1 cellular context compared by ENCODE assay signal in the genomic region with DNA sequence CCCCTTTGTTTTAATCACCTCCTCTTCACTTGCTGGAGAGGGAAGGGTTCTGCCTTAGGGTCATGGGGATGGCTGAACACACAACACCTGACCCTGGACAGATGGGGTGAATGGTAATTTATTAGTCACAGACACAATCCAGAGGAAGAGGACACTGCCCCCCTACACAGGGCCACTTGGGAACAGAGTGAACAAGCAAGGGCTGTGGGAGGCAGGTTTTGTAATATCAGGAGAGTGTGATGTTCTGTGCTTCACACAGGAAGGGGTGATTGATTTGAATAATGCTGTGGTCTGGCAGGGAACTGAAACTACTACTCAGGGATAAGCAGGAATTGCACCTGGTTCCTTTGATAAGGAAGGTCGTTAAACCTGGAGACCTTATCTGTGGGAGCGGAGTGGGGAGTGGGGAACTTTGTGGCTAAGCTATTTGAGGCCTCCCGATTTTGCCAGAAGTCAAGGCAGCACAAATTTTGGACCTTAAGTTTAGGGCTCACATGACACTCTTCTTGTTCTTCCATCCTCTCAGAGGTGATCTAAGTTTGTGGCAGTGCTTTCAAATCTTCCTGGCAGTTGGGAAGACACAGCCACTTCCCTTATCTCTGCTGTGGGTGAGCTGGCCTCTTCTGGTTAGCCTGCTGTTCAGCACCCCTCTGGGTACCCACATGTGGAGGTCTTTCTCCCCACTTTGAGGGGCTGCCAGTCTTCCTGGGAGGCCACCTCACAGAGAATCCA.
A peak's percentile ranks its signal among the peaks of the same experiment; 100 is the strongest.
TF ChIP-seq lines count a peak whose summit lies in the region.

No MANE protein-coding gene starts in this region.

TF ChIP-seq in K562, 482 proteins besides CTCF, POLR2A, EP300 and RAD21 (continued from another document and continues in another):
- no peak for TF ChIP-seq ZBTB1 (CRISPR knock-in tag; IDR thresholded peaks at IDR 0.05; ENCODE audit: borderline replicate concordance, low read depth)
- peak; percentile 72; the same call in 1 of the 2 replicates for TF ChIP-seq TCFL5 (CRISPR knock-in tag; conservative IDR thresholded peaks at IDR 0.05)
- no peak for TF ChIP-seq PURB (CRISPR knock-in tag; IDR thresholded peaks at IDR 0.05; ENCODE audit: low read depth)
- TF ChIP-seq, protein P1, sequence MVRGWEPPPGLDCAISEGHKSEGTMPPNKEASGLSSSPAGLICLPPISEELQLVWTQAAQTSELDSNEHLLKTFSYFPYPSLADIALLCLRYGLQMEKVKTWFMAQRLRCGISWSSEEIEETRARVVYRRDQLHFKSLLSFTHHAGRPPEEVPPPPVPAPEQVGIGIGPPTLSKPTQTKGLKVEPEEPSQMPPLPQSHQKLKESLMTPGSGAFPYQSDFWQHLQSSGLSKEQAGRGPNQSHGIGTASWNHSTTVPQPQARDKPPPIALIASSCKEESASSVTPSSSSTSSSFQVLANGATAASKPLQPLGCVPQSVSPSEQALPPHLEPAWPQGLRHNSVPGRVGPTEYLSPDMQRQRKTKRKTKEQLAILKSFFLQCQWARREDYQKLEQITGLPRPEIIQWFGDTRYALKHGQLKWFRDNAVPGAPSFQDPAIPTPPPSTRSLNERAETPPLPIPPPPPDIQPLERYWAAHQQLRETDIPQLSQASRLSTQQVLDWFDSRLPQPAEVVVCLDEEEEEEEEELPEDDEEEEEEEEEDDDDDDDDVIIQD (CRISPR knock-in tag; IDR thresholded peaks at IDR 0.05): no peak
- TF ChIP-seq ZNF239 (CRISPR knock-in tag; IDR thresholded peaks at IDR 0.05): peak; percentile 61
- TF ChIP-seq SIX5 (IDR thresholded peaks at IDR 0.05; ENCODE audit: borderline replicate concordance in 1 of 2, insufficient read depth in 1 of 2, low read depth in 1 of 2, low read length in 2 of 2): no peak
- no peak for TF ChIP-seq FOXK1 (CRISPR knock-in tag; IDR thresholded peaks at IDR 0.05; ENCODE audit: borderline replicate concordance)
- no peak for TF ChIP-seq ZBTB8A (IDR thresholded peaks at IDR 0.05; ENCODE audit: partially characterized antibody)
- peak; percentile 68; the same call in 1 of the 2 replicates for TF ChIP-seq ZNF41 (CRISPR knock-in tag; conservative IDR thresholded peaks at IDR 0.05)
- TF ChIP-seq, protein P2, sequence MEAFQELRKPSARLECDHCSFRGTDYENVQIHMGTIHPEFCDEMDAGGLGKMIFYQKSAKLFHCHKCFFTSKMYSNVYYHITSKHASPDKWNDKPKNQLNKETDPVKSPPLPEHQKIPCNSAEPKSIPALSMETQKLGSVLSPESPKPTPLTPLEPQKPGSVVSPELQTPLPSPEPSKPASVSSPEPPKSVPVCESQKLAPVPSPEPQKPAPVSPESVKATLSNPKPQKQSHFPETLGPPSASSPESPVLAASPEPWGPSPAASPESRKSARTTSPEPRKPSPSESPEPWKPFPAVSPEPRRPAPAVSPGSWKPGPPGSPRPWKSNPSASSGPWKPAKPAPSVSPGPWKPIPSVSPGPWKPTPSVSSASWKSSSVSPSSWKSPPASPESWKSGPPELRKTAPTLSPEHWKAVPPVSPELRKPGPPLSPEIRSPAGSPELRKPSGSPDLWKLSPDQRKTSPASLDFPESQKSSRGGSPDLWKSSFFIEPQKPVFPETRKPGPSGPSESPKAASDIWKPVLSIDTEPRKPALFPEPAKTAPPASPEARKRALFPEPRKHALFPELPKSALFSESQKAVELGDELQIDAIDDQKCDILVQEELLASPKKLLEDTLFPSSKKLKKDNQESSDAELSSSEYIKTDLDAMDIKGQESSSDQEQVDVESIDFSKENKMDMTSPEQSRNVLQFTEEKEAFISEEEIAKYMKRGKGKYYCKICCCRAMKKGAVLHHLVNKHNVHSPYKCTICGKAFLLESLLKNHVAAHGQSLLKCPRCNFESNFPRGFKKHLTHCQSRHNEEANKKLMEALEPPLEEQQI (IDR thresholded peaks at IDR 0.05): peak; percentile 96
- TF ChIP-seq, protein P3, sequence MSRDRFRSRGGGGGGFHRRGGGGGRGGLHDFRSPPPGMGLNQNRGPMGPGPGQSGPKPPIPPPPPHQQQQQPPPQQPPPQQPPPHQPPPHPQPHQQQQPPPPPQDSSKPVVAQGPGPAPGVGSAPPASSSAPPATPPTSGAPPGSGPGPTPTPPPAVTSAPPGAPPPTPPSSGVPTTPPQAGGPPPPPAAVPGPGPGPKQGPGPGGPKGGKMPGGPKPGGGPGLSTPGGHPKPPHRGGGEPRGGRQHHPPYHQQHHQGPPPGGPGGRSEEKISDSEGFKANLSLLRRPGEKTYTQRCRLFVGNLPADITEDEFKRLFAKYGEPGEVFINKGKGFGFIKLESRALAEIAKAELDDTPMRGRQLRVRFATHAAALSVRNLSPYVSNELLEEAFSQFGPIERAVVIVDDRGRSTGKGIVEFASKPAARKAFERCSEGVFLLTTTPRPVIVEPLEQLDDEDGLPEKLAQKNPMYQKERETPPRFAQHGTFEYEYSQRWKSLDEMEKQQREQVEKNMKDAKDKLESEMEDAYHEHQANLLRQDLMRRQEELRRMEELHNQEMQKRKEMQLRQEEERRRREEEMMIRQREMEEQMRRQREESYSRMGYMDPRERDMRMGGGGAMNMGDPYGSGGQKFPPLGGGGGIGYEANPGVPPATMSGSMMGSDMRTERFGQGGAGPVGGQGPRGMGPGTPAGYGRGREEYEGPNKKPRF (IDR thresholded peaks at IDR 0.05; ENCODE audit: low read depth, low read length): no peak
- TF ChIP-seq ZFX (CRISPR knock-in tag; IDR thresholded peaks at IDR 0.05): peak; percentile 60
- peak; percentile 77 for TF ChIP-seq RBM39 (optimal IDR thresholded peaks at IDR 0.05; ENCODE audit: low read depth, low read length)
- TF ChIP-seq ZNF140 (CRISPR knock-in tag; IDR thresholded peaks at IDR 0.05): no peak
- TF ChIP-seq POLR2G (IDR thresholded peaks at IDR 0.05; ENCODE audit: low read depth, low read length): no peak
- no peak for TF ChIP-seq ATF1 (CRISPR knock-in tag; IDR thresholded peaks at IDR 0.05)
- TF ChIP-seq ATF1 (tag; IDR thresholded peaks at IDR 0.05): peak; percentile 74
- TF ChIP-seq, protein P4, sequence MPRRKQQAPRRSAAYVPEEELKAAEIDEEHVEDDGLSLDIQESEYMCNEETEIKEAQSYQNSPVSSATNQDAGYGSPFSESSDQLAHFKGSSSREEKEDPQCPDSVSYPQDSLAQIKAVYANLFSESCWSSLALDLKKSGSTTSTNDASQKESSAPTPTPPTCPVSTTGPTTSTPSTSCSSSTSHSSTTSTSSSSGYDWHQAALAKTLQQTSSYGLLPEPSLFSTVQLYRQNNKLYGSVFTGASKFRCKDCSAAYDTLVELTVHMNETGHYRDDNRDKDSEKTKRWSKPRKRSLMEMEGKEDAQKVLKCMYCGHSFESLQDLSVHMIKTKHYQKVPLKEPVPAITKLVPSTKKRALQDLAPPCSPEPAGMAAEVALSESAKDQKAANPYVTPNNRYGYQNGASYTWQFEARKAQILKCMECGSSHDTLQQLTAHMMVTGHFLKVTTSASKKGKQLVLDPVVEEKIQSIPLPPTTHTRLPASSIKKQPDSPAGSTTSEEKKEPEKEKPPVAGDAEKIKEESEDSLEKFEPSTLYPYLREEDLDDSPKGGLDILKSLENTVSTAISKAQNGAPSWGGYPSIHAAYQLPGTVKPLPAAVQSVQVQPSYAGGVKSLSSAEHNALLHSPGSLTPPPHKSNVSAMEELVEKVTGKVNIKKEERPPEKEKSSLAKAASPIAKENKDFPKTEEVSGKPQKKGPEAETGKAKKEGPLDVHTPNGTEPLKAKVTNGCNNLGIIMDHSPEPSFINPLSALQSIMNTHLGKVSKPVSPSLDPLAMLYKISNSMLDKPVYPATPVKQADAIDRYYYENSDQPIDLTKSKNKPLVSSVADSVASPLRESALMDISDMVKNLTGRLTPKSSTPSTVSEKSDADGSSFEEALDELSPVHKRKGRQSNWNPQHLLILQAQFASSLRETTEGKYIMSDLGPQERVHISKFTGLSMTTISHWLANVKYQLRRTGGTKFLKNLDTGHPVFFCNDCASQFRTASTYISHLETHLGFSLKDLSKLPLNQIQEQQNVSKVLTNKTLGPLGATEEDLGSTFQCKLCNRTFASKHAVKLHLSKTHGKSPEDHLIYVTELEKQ (CRISPR knock-in tag; IDR thresholded peaks at IDR 0.05): no peak
- no peak for TF ChIP-seq ETS2 (tag; IDR thresholded peaks at IDR 0.05; ENCODE audit: borderline replicate concordance, poor library complexity, severe bottlenecking)
- TF ChIP-seq CBX3 (IDR thresholded peaks at IDR 0.05; ENCODE audit: borderline replicate concordance in 1 of 2, low read length in 2 of 2): peak in 1 of 2 experiments; percentile 68; a peak in 1 of 3 replicates
- peak; percentile 99 for TF ChIP-seq CTBP1 (IDR thresholded peaks at IDR 0.05; ENCODE audit: borderline replicate concordance)
- TF ChIP-seq, protein P5, sequence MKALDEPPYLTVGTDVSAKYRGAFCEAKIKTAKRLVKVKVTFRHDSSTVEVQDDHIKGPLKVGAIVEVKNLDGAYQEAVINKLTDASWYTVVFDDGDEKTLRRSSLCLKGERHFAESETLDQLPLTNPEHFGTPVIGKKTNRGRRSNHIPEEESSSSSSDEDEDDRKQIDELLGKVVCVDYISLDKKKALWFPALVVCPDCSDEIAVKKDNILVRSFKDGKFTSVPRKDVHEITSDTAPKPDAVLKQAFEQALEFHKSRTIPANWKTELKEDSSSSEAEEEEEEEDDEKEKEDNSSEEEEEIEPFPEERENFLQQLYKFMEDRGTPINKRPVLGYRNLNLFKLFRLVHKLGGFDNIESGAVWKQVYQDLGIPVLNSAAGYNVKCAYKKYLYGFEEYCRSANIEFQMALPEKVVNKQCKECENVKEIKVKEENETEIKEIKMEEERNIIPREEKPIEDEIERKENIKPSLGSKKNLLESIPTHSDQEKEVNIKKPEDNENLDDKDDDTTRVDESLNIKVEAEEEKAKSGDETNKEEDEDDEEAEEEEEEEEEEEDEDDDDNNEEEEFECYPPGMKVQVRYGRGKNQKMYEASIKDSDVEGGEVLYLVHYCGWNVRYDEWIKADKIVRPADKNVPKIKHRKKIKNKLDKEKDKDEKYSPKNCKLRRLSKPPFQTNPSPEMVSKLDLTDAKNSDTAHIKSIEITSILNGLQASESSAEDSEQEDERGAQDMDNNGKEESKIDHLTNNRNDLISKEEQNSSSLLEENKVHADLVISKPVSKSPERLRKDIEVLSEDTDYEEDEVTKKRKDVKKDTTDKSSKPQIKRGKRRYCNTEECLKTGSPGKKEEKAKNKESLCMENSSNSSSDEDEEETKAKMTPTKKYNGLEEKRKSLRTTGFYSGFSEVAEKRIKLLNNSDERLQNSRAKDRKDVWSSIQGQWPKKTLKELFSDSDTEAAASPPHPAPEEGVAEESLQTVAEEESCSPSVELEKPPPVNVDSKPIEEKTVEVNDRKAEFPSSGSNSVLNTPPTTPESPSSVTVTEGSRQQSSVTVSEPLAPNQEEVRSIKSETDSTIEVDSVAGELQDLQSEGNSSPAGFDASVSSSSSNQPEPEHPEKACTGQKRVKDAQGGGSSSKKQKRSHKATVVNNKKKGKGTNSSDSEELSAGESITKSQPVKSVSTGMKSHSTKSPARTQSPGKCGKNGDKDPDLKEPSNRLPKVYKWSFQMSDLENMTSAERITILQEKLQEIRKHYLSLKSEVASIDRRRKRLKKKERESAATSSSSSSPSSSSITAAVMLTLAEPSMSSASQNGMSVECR (CRISPR knock-in tag; IDR thresholded peaks at IDR 0.05): no peak
- TF ChIP-seq CHD1 (IDR thresholded peaks at IDR 0.05; ENCODE audit: low read length): no peak
- no peak for TF ChIP-seq BMI1 (IDR thresholded peaks at IDR 0.05; ENCODE audit: low read length)
- TF ChIP-seq ZKSCAN3 (CRISPR knock-in tag; IDR thresholded peaks at IDR 0.05): no peak
- TF ChIP-seq FOXA1 (IDR thresholded peaks at IDR 0.05; ENCODE audit: borderline replicate concordance): no peak
- TF ChIP-seq, protein P6, sequence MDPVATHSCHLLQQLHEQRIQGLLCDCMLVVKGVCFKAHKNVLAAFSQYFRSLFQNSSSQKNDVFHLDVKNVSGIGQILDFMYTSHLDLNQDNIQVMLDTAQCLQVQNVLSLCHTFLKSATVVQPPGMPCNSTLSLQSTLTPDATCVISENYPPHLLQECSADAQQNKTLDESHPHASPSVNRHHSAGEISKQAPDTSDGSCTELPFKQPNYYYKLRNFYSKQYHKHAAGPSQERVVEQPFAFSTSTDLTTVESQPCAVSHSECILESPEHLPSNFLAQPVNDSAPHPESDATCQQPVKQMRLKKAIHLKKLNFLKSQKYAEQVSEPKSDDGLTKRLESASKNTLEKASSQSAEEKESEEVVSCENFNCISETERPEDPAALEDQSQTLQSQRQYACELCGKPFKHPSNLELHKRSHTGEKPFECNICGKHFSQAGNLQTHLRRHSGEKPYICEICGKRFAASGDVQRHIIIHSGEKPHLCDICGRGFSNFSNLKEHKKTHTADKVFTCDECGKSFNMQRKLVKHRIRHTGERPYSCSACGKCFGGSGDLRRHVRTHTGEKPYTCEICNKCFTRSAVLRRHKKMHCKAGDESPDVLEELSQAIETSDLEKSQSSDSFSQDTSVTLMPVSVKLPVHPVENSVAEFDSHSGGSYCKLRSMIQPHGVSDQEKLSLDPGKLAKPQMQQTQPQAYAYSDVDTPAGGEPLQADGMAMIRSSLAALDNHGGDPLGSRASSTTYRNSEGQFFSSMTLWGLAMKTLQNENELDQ (CRISPR knock-in tag; IDR thresholded peaks at IDR 0.05; ENCODE audit: borderline replicate concordance): no peak
- TF ChIP-seq, protein P7, sequence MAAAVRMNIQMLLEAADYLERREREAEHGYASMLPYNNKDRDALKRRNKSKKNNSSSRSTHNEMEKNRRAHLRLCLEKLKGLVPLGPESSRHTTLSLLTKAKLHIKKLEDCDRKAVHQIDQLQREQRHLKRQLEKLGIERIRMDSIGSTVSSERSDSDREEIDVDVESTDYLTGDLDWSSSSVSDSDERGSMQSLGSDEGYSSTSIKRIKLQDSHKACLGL (CRISPR knock-in tag; IDR thresholded peaks at IDR 0.05; ENCODE audit: borderline replicate concordance, poor library complexity, severe bottlenecking): no peak
- TF ChIP-seq, protein P8, sequence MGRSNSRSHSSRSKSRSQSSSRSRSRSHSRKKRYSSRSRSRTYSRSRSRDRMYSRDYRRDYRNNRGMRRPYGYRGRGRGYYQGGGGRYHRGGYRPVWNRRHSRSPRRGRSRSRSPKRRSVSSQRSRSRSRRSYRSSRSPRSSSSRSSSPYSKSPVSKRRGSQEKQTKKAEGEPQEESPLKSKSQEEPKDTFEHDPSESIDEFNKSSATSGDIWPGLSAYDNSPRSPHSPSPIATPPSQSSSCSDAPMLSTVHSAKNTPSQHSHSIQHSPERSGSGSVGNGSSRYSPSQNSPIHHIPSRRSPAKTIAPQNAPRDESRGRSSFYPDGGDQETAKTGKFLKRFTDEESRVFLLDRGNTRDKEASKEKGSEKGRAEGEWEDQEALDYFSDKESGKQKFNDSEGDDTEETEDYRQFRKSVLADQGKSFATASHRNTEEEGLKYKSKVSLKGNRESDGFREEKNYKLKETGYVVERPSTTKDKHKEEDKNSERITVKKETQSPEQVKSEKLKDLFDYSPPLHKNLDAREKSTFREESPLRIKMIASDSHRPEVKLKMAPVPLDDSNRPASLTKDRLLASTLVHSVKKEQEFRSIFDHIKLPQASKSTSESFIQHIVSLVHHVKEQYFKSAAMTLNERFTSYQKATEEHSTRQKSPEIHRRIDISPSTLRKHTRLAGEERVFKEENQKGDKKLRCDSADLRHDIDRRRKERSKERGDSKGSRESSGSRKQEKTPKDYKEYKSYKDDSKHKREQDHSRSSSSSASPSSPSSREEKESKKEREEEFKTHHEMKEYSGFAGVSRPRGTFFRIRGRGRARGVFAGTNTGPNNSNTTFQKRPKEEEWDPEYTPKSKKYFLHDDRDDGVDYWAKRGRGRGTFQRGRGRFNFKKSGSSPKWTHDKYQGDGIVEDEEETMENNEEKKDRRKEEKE (IDR thresholded peaks at IDR 0.05; ENCODE audit: borderline replicate concordance in 1 of 2, control insufficient read depth in 1 of 2, low read depth in 2 of 2, low read length in 1 of 2): no peak
- peak; percentile 55 for TF ChIP-seq TBP (optimal IDR thresholded peaks at IDR 0.05; ENCODE audit: low read depth, low read length)
- no peak for TF ChIP-seq HNRNPK (IDR thresholded peaks at IDR 0.05; ENCODE audit: low read depth, low read length, poor library complexity, severe bottlenecking)
- peak; percentile 18; the same call in 1 of the 2 replicates for TF ChIP-seq RB1 (IDR thresholded peaks at IDR 0.05; ENCODE audit: low read depth)
- no peak for TF ChIP-seq SRSF9 (IDR thresholded peaks at IDR 0.05; ENCODE audit: borderline replicate concordance, low read depth, low read length)
- peak; percentile 43; the same call in 1 of the 2 replicates for TF ChIP-seq FOXJ2 (tag; IDR thresholded peaks at IDR 0.05)
- no peak for TF ChIP-seq PPARD (CRISPR knock-in tag; IDR thresholded peaks at IDR 0.05)
